8 cellular contexts compared by ENCODE assay signal in genomic region chr19:11338569-11339253, GRCh38. TPM values are rescaled to one million over a fixed set of nuclear protein-coding genes. Genes with fewer than 3 reads are reported as not detected.
DNase-seq lines count a peak whose midpoint lies in the region; ATAC-seq lines count a peak whose summit lies in the region.

No MANE protein-coding gene starts in this region.

- H3K4me1 ChIP-seq in mesodermal cell (ENCODE audit: control insufficient read depth, insufficient read depth, low read length, poor library complexity, severe bottlenecking) (peaks cover 4% of the 10 kb centered on the region), aorta (ENCODE audit: control insufficient read depth in 1 of 2, insufficient read depth in 2 of 2, low read length in 2 of 2) (no peaks in the 10 kb centered on the region)

- H3K9me3 ChIP-seq in mesodermal cell (ENCODE audit: control insufficient read depth, low read length) (no peaks in the 10 kb centered on the region), aorta (ENCODE audit: control insufficient read depth, low read length) (no peaks in the 10 kb centered on the region)

- H3K4me3 Mint-ChIP-seq in activated naive CD4-positive, alpha-beta T cell treated with anti-CD3 and anti-CD28 coated beads, Interleukin-2, amount 50 U/mL, for 24 hours: peak overlapping the region; percentile 66

- no peaks in the 10 kb centered on the region for H3K27me3 ChIP-seq in aorta (ENCODE audit: control insufficient read depth in 1 of 2, insufficient read depth in 2 of 2, low read length in 1 of 2)

- H3K4me3 ChIP-seq in mesodermal cell (ENCODE audit: extremely low read depth, insufficient read depth, low read length, poor library complexity, severe bottlenecking) (peak overlapping the region; percentile 64), aorta (ENCODE audit: low read length in 2 of 2) (peak overlapping the region; percentile 58 to 72)

- ATAC-seq in aorta (ENCODE audit: low FRiP score) (peak; percentile 49), HG02870 (IDR thresholded peaks at IDR 0.05; ENCODE audit: unreplicated experiment) (no peak)

- peaks cover 27% of the 10 kb centered on the region for H3K4me1 Mint-ChIP-seq in activated naive CD4-positive, alpha-beta T cell treated with anti-CD3 and anti-CD28 coated beads, Interleukin-2, amount 50 U/mL, for 24 hours

- WGBS in mesodermal cell (ENCODE audit: insufficient coverage in 2 of 2), 2 experiments: 26 to 56% methylated on average over 8 to 16 of the region's 21 CpGs
- 10 to 11% methylated on average over 21 of the region's 21 CpGs for WGBS in aorta, 2 donors

- intact Hi-C loops in aorta (cut with DNase I): loop anchor here in 1 of 2 donors (5.0 kb wide), 2 partner anchors 39 to 41 kb away; partner anchors contain the start of gene TSPAN16

- no peak overlapping the region for H3K27ac Mint-ChIP-seq in activated naive CD4-positive, alpha-beta T cell treated with anti-CD3 and anti-CD28 coated beads, Interleukin-2, amount 50 U/mL, for 24 hours

- peaks cover 7% of the 10 kb centered on the region for H3K36me3 Mint-ChIP-seq in activated naive CD4-positive, alpha-beta T cell treated with anti-CD3 and anti-CD28 coated beads, Interleukin-2, amount 50 U/mL, for 24 hours

- H3K9me3 Mint-ChIP-seq in activated naive CD4-positive, alpha-beta T cell treated with anti-CD3 and anti-CD28 coated beads, Interleukin-2, amount 50 U/mL, for 24 hours: no peaks in the 10 kb centered on the region

- peaks cover 32% of the 10 kb centered on the region for H3K36me3 ChIP-seq in mesodermal cell (ENCODE audit: control insufficient read depth, insufficient read depth, low read length)
- peaks cover 0 to 4% of the 10 kb centered on the region in 2 donors for H3K36me3 ChIP-seq in aorta (ENCODE audit: control insufficient read depth in 1 of 2, insufficient read depth in 2 of 2, low read length in 1 of 2)

- no peak for DNase-seq in activated naive CD4-positive, alpha-beta T cell (lab: John Stamatoyannopoulos, UW)
- DNase-seq in aorta (no peak), NCI-H187 treated with DMSO at 0.1 percent for 48 hours (lab: John Stamatoyannopoulos, UW) (no peak), NCI-H1417 treated with DMSO at 0.1 percent for 48 hours (lab: John Stamatoyannopoulos, UW) (no peak)

- peak overlapping the region; percentile 85 for H3K27ac ChIP-seq in cingulate gyrus (ENCODE audit: low read depth, low read length)
- no peak overlapping the region for H3K27ac ChIP-seq in mesodermal cell (ENCODE audit: low read depth, low read length, severe bottlenecking)
- no peak overlapping the region for H3K27ac ChIP-seq in aorta (ENCODE audit: low read depth in 1 of 2, low read length in 2 of 2)

- H3K27me3 Mint-ChIP-seq in activated naive CD4-positive, alpha-beta T cell treated with anti-CD3 and anti-CD28 coated beads, Interleukin-2, amount 50 U/mL, for 24 hours: no peaks in the 10 kb centered on the region

RNA-seq across cellular contexts. Expression of gene RAB3D, which starts 0.7 kb away (rescaled TPM):
- polyA plus RNA-seq in mesodermal cell (2013, experiment 1 of 2): 11.8 TPM
- 9.7 TPM for polyA plus RNA-seq in mesodermal cell (2013, experiment 2 of 2)
- total RNA-seq in aorta: 10 to 100 TPM; 26.7 to 32.7 TPM
- 1 to 10 TPM; 3.0 to 7.1 TPM for polyA plus RNA-seq in aorta

RNA-seq across cellular contexts. Expression of gene TMEM205, which starts 7.4 kb away (rescaled TPM):
- polyA plus RNA-seq in mesodermal cell (2013, experiment 1 of 2): 55.4 TPM
- polyA plus RNA-seq in mesodermal cell (2013, experiment 2 of 2): 41.9 TPM
- total RNA-seq in aorta: 10 to 100 TPM; 36.2 to 50.7 TPM
- polyA plus RNA-seq in aorta: 100 to 1,000 TPM in 1 of 2 donors, 10 to 100 TPM in 1; 25.5 to 119 TPM

RNA-seq across cellular contexts. Expression of gene CCDC159, which starts 7.6 kb away (rescaled TPM):
- 8.5 TPM for polyA plus RNA-seq in mesodermal cell (2013, experiment 1 of 2)
- polyA plus RNA-seq in mesodermal cell (2013, experiment 2 of 2): 9.8 TPM
- 10 to 100 TPM; 18.0 to 44.4 TPM for total RNA-seq in aorta
- 100 to 1,000 TPM in 1 of 2 donors, 10 to 100 TPM in 1; 28.3 to 111 TPM for polyA plus RNA-seq in aorta

RNA-seq across cellular contexts. Expression of gene PLPPR2, which starts 16.5 kb away (rescaled TPM):
- polyA plus RNA-seq in mesodermal cell (2013, experiment 1 of 2): 13.9 TPM
- polyA plus RNA-seq in mesodermal cell (2013, experiment 2 of 2): 12.2 TPM
- 10 to 100 TPM; 36.4 to 37.4 TPM for total RNA-seq in aorta
- 10 to 100 TPM; 11.4 to 41.0 TPM for polyA plus RNA-seq in aorta

RNA-seq across cellular contexts. Expression of gene SWSAP1, which starts 35.8 kb away (rescaled TPM):
- polyA plus RNA-seq in mesodermal cell (2013, experiment 1 of 2): 1.6 TPM
- polyA plus RNA-seq in mesodermal cell (2013, experiment 2 of 2): 1.4 TPM
- 1 to 10 TPM; 1.5 to 1.7 TPM for total RNA-seq in aorta
- polyA plus RNA-seq in aorta: 1 to 10 TPM in 1 of 2 donors, under 1 TPM in 1; 0.50 to 5.7 TPM
